Comparison of ENCODE assay signal across 8 cellular contexts in the genomic region with DNA sequence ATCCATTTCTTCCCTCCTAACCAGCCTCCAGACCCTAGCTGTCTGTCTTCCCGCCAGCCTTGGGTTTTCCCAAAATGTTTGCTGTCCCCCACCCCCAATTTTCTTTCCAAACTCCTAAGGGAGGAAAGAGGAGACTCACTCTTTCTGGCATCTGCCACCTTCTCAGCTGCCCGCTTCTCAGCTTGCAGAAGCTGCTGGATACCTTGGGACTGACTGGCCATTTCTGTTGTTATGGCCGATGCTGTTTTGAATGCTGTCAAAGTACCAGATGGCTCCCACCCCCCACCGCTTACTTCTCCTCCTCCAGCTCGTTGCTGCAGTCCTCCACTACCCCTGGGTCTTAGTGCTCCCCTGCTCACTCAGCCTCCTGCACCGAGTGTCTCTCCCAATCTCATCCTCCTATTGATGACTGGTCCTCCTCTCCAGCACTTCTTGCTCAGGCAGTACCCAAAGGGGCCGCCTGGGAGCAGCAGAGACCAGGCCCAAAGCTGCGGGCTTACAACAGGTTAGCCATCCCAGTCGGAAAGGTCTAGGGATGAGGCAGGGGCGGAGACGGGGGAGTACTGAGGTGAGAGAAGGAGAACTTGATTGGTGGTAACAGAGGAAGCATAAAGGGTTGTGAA. TPM values are rescaled to one million over a fixed set of nuclear protein-coding genes. Genes with fewer than 3 reads are reported as not detected.
DNase-seq lines count a peak whose midpoint lies in the region; ATAC-seq and TF ChIP-seq lines count a peak whose summit lies in the region.

TSS of gene ATP6V1G2 (minus strand) at position 270 of the 623 bp plus-strand sequence. CDS start at position 221, 49 bp downstream.

- H3K27me3 ChIP-seq in DND-41 (ENCODE audit: insufficient read depth, low read length, poor library complexity) (no peaks in the 10 kb centered on the region), cardiac muscle cell (no peaks in the 10 kb centered on the region), trophoblast cell (ENCODE audit: insufficient read depth, low read length) (no peaks in the 10 kb centered on the region), tibial nerve (no peaks in the 10 kb centered on the region)

- no peak for TF ChIP-seq POLR2A in tibial nerve (IDR thresholded peaks at IDR 0.05)

- TF ChIP-seq CTCF in DND-41 (IDR thresholded peaks at IDR 0.05; ENCODE audit: borderline replicate concordance, extremely low read depth, low read length, poor library complexity, severe bottlenecking): peak; percentile 100
- TF ChIP-seq CTCF in HFFc6 (IDR thresholded peaks at IDR 0.05): peak; percentile 93
- peak; percentile 100 for TF ChIP-seq CTCF in cardiac muscle cell (IDR thresholded peaks at IDR 0.05; ENCODE audit: low read depth, low read length)
- peak; percentile 95 to 98 (median 96) for TF ChIP-seq CTCF in tibial nerve (IDR thresholded peaks at IDR 0.05)

- peak within 1 kb of the TSS; percentile 62 for H3K27ac ChIP-seq in DND-41 (ENCODE audit: low read length)
- H3K27ac ChIP-seq in cardiac muscle cell: peak within 1 kb of the TSS; percentile 54
- peak within 1 kb of the TSS; percentile 39 for H3K27ac ChIP-seq in trophoblast cell (ENCODE audit: low read depth, low read length)
- H3K27ac ChIP-seq in tibial nerve: peak within 1 kb of the TSS; percentile 85 to 92 (median 88)

- peaks cover 31% of the 10 kb centered on the region for H3K36me3 ChIP-seq in DND-41 (ENCODE audit: insufficient read depth, low read length)
- peaks cover 12% of the 10 kb centered on the region for H3K36me3 ChIP-seq in cardiac muscle cell
- peaks cover 4 to 7% of the 10 kb centered on the region in 2 experiments for H3K36me3 ChIP-seq in trophoblast cell (ENCODE audit: control insufficient read depth in 1 of 2, insufficient read depth in 2 of 2, low read length in 2 of 2)
- H3K36me3 ChIP-seq in tibial nerve: peaks cover 0 to 28% (median 3%) of the 10 kb centered on the region in 3 donors

- no peak within 1 kb of the TSS for H4K12ac ChIP-seq in trophoblast cell (ENCODE audit: low read depth, low read length)

- no peak within 1 kb of the TSS for H4K91ac ChIP-seq in trophoblast cell (ENCODE audit: low read depth, low read length)

- peaks cover 17% of the 10 kb centered on the region for H3K36me3 Mint-ChIP-seq in HFFc6 (ENCODE audit: low read depth)

- H3K14ac ChIP-seq in trophoblast cell (ENCODE audit: low read length): no peak within 1 kb of the TSS

- H4K8ac ChIP-seq in trophoblast cell (ENCODE audit: low read depth, low read length): peak within 1 kb of the TSS; percentile 82

- peak; percentile 95 for DNase-seq in DND-41
- DNase-seq in HFFc6: peak; percentile 92
- DNase-seq in NCI-H1417 (lab: John Stamatoyannopoulos, UW): peak; percentile 87 to 95 (median 89)
- peak; percentile 61 to 87 for DNase-seq in SW 1271 (lab: John Stamatoyannopoulos, UW)
- DNase-seq in activated naive CD8-positive, alpha-beta T cell treated with anti-CD3 and anti-CD28 coated beads, Interleukin-2, amount 50 U/mL, for 16 hours (ENCODE audit: low read depth, low spot score): peak; percentile 70
- peak; percentile 93 for DNase-seq in cardiac muscle cell (ENCODE audit: low read depth in 1 of 2, low spot score in 1 of 2)
- DNase-seq in trophoblast cell: peak; percentile 96 to 97
- peak; percentile 82 to 94 for DNase-seq in tibial nerve (ENCODE audit: low spot score in 2 of 2)

- no peak within 1 kb of the TSS for H3K18ac ChIP-seq in trophoblast cell (ENCODE audit: low read length)

- H3K4me1 ChIP-seq in DND-41 (ENCODE audit: insufficient read depth, low read length) (peaks cover 56% of the 10 kb centered on the region), cardiac muscle cell (ENCODE audit: low read depth) (peaks cover 10% of the 10 kb centered on the region), trophoblast cell (ENCODE audit: control insufficient read depth in 1 of 2, insufficient read depth in 2 of 2, low read length in 2 of 2) (peaks cover 4 to 5% of the 10 kb centered on the region in 2 experiments), tibial nerve (peaks cover 0 to 44% (median 19%) of the 10 kb centered on the region in 4 donors)

- no peaks in the 10 kb centered on the region; the same call in 1 of the 2 replicates for H4K20me1 ChIP-seq in DND-41 (ENCODE audit: insufficient read depth, low read length)

- ATAC-seq in DND-41 (ENCODE audit: insufficient read depth, low read depth): peak; percentile 71

- H3K9me3 ChIP-seq in DND-41 (ENCODE audit: insufficient read depth, low read length, severe bottlenecking): no peaks in the 10 kb centered on the region
- no peaks in the 10 kb centered on the region for H3K9me3 ChIP-seq in cardiac muscle cell (ENCODE audit: low read depth)
- H3K9me3 ChIP-seq in trophoblast cell (ENCODE audit: insufficient read depth, low read depth, low read length): no peaks in the 10 kb centered on the region
- no peaks in the 10 kb centered on the region for H3K9me3 ChIP-seq in tibial nerve

- H3K9me3 Mint-ChIP-seq in HFFc6: no peaks in the 10 kb centered on the region

- no CpG with 5 or more reads among the region's 11 CpGs for WGBS in trophoblast cell (ENCODE audit: extremely low coverage, insufficient coverage, insufficient read length)
- WGBS in tibial nerve, 2 donors: 7 to 8% methylated on average over 11 of the region's 11 CpGs

- TF ChIP-seq EP300 in tibial nerve (IDR thresholded peaks at IDR 0.05): peak in 1 of 2 donors; percentile 38

- H3K79me2 ChIP-seq in DND-41 (ENCODE audit: insufficient read depth, low read length): peaks cover 60% of the 10 kb centered on the region
- peaks cover 3% of the 10 kb centered on the region for H3K79me2 ChIP-seq in trophoblast cell (ENCODE audit: control insufficient read depth, insufficient read depth, low read length, poor library complexity)

- H3K27me3 Mint-ChIP-seq in HFFc6 (ENCODE audit: insufficient read depth): peaks cover under 1% of the 10 kb centered on the region; the same call in 1 of the 2 replicates

- H3K4me1 Mint-ChIP-seq in HFFc6 (ENCODE audit: low read depth): peaks cover 50% of the 10 kb centered on the region

- peak within 1 kb of the TSS; percentile 91 for H3K27ac Mint-ChIP-seq in HFFc6

- H2BK12ac ChIP-seq in trophoblast cell (ENCODE audit: low read length): no peak within 1 kb of the TSS

- H3K9ac ChIP-seq in DND-41 (ENCODE audit: low read depth, low read length): peak within 1 kb of the TSS; percentile 67
- H3K9ac ChIP-seq in trophoblast cell (ENCODE audit: low read length): peak within 1 kb of the TSS; percentile 23

- no peak within 1 kb of the TSS for H2BK5ac ChIP-seq in trophoblast cell (ENCODE audit: low read depth, low read length, poor library complexity)

- H3K4me2 ChIP-seq in DND-41 (ENCODE audit: insufficient read depth, low read length) (peak within 1 kb of the TSS; percentile 84), trophoblast cell (ENCODE audit: low read length) (peak within 1 kb of the TSS; percentile 75)

- peak within 1 kb of the TSS; percentile 75 for H2AFZ ChIP-seq in DND-41 (ENCODE audit: low read depth, low read length)
- H2AFZ ChIP-seq in trophoblast cell (ENCODE audit: insufficient read depth, low read length, poor library complexity): peak within 1 kb of the TSS; percentile 40

- H3K4ac ChIP-seq in trophoblast cell (ENCODE audit: low read depth, low read length): no peak within 1 kb of the TSS

- no peak within 1 kb of the TSS for H3K23ac ChIP-seq in trophoblast cell (ENCODE audit: low read length)

- no peak within 1 kb of the TSS for H2BK120ac ChIP-seq in trophoblast cell (ENCODE audit: insufficient read depth, low read length, poor library complexity)

- peak within 1 kb of the TSS; percentile 91 for H3K4me3 Mint-ChIP-seq in HFFc6

- peak within 1 kb of the TSS; percentile 41 to 63; a peak in 3 of 4 replicates for H3K4me3 ChIP-seq in DND-41 (ENCODE audit: low read depth in 1 of 2, low read length in 2 of 2)
- H3K4me3 ChIP-seq in cardiac muscle cell: peak within 1 kb of the TSS; percentile 56
- no peak within 1 kb of the TSS for H3K4me3 ChIP-seq in trophoblast cell (ENCODE audit: low read depth, low read length)
- H3K4me3 ChIP-seq in tibial nerve: peak within 1 kb of the TSS; percentile 34 to 50 (median 34)

- H2AK5ac ChIP-seq in trophoblast cell (ENCODE audit: low read length): no peak within 1 kb of the TSS

- H3K79me1 ChIP-seq in trophoblast cell (ENCODE audit: low read length): peaks cover 8% of the 10 kb centered on the region

RNA-seq across cellular contexts. Expression of gene ATP6V1G2, which starts in this region (rescaled TPM):
- total RNA-seq in HFFc6 (2021; fragmentation: NEBNext Ultra II Directional; extraction: Animal tissue kit (Norgen Biotek cat#: 25700)): 1 to 10 TPM; 2.9 to 4.1 (median 3.2) TPM
- total RNA-seq in cardiac muscle cell: 21.2 and 28.8 TPM in 2 replicates
- 32.7 and 40.2 TPM in 2 replicates for polyA plus RNA-seq in cardiac muscle cell
- 0.50 and 0.60 TPM in 2 replicates for polyA plus RNA-seq in trophoblast cell (2013)
- 1 to 10 TPM in 3 of 4 donors, under 1 TPM in 1; 0.60 to 3.8 (median 2.2) TPM for total RNA-seq in tibial nerve
